8 cellular contexts compared by ENCODE assay signal in genomic region chr17:27245230-27245696, GRCh38. TPM values are rescaled to one million over a fixed set of nuclear protein-coding genes. Genes with fewer than 3 reads are reported as not detected.
DNase-seq lines count a peak whose midpoint lies in the region; ATAC-seq and TF ChIP-seq lines count a peak whose summit lies in the region.

No MANE protein-coding gene starts in this region.

- DNase-seq in GM03348 (ENCODE audit: low spot score) (peak; percentile 92), GM23338 (ENCODE audit: low spot score) (peak; percentile 90), Kasumi-1 (lab: John Stamatoyannopoulos, UW) (peak; percentile 92 to 93), SHP77 (lab: John Stamatoyannopoulos, UW) (peak; percentile 87 to 93), left ventricle myocardium superior (peak; percentile 91), cerebellar nuclear complex (lab: John Stamatoyannopoulos, UW) (no peak)

- H3K36me3 ChIP-seq in GM23338 (ENCODE audit: insufficient read depth), result no peaks in the 10 kb centered on the region
- no peaks in the 10 kb centered on the region for H3K36me3 ChIP-seq in rectal smooth muscle tissue (ENCODE audit: control insufficient read depth, insufficient read depth, low read length)

- peak overlapping the region; percentile 88 for H2AFZ ChIP-seq in GM23338

- no peaks in the 10 kb centered on the region for H4K20me1 ChIP-seq in GM23338 (replicated peaks; ENCODE audit: insufficient read depth)

- H3K27ac ChIP-seq in GM23338 (ENCODE audit: low read depth) (no peak overlapping the region), angular gyrus (ENCODE audit: low read depth, low read length) (peak overlapping the region; percentile 70), rectal smooth muscle tissue (ENCODE audit: low read depth, low read length) (peak overlapping the region; percentile 75)

- H3K9me3 Mint-ChIP-seq in GM23338, result no peaks in the 10 kb centered on the region; the same call in 2 of the 3 replicates

- H3K27me3 ChIP-seq in GM23338 (ENCODE audit: insufficient read depth) (no peaks in the 10 kb centered on the region), rectal smooth muscle tissue (ENCODE audit: control insufficient read depth, insufficient read depth, low read length) (no peaks in the 10 kb centered on the region)

- TF ChIP-seq CTCF in GM23338 (conservative IDR thresholded peaks at IDR 0.05; ENCODE audit: low read depth in 2 of 2), result peak; percentile 63 to 92

- peaks cover 18% of the 10 kb centered on the region for H3K4me1 Mint-ChIP-seq in GM23338

- peaks cover 10% of the 10 kb centered on the region for H3K27me3 Mint-ChIP-seq in GM23338 (ENCODE audit: insufficient read depth, low read depth, poor library complexity)

- H3K4me3 ChIP-seq in GM23338 (peak overlapping the region; percentile 33; the same call in 1 of the 2 replicates), rectal smooth muscle tissue (ENCODE audit: low read length) (peak overlapping the region; percentile 16)

- H3F3A ChIP-seq in GM23338 (replicated peaks; ENCODE audit: low read depth), result no peaks in the 10 kb centered on the region

- H3K4me3 Mint-ChIP-seq in GM23338, result no peak overlapping the region; the same call in 2 of the 3 replicates

- no peaks in the 10 kb centered on the region for H3K9me2 ChIP-seq in GM23338 (ENCODE audit: insufficient read depth)

- peak; percentile 98 for ATAC-seq in GM23338
- peak; percentile 90 for ATAC-seq in left ventricle myocardium superior

- peaks cover 11% of the 10 kb centered on the region for H3K4me1 ChIP-seq in GM23338 (ENCODE audit: insufficient read depth)
- peaks cover 27% of the 10 kb centered on the region for H3K4me1 ChIP-seq in rectal smooth muscle tissue (ENCODE audit: control insufficient read depth, insufficient read depth, low read length)

- no peak overlapping the region for H3K27ac Mint-ChIP-seq in GM23338

- H3K4me2 ChIP-seq in GM23338, result peak overlapping the region; percentile 61; the same call in 1 of the 2 replicates

- intact Hi-C loops in left ventricle myocardium superior (cut with micrococcal nuclease), result loop anchor here (5.0 kb wide), 1 partner anchor 87 kb away; no protein-coding TSS in a partner anchor

- no peaks in the 10 kb centered on the region for H3K79me2 ChIP-seq in GM23338 (replicated peaks; ENCODE audit: insufficient read depth)

- H3K9ac ChIP-seq in rectal smooth muscle tissue (ENCODE audit: low read length), result no peak overlapping the region

- no peaks in the 10 kb centered on the region for H3K36me3 Mint-ChIP-seq in GM23338 (ENCODE audit: low read depth)

TF ChIP-seq in GM23338, 12 proteins besides CTCF, POLR2A, EP300 and RAD21:
- TF ChIP-seq POLR2AphosphoS5 (IDR thresholded peaks at IDR 0.05; ENCODE audit: low read depth) (no peak), ZNF331 (CRISPR knock-in tag; IDR thresholded peaks at IDR 0.05; ENCODE audit: low read depth) (no peak), NANOG (IDR thresholded peaks at IDR 0.05; ENCODE audit: borderline replicate concordance) (no peak), CREB1 (CRISPR knock-in tag; IDR thresholded peaks at IDR 0.05; ENCODE audit: low read depth) (no peak), JUNB (IDR thresholded peaks at IDR 0.05; ENCODE audit: unreplicated experiment) (no peak), ETS1 (IDR thresholded peaks at IDR 0.05) (no peak), ZNF114 (CRISPR knock-in tag; IDR thresholded peaks at IDR 0.05) (no peak), EZH2 (IDR thresholded peaks at IDR 0.05; ENCODE audit: low read depth, unreplicated experiment) (no peak), REST (IDR thresholded peaks at IDR 0.05; ENCODE audit: unreplicated experiment) (no peak), EZH2phosphoT487 (IDR thresholded peaks at IDR 0.05; ENCODE audit: unreplicated experiment) (no peak)
TF ChIP-seq in GM23338: peak in this region for 0.

RNA-seq across cellular contexts. Expression of gene WSB1, which starts 48.7 kb away (rescaled TPM):
- 99.7 and 108 TPM in 2 replicates for total RNA-seq in GM23338 (2014; rRNA removed; shearing (Covaris generic))
- 86.3 and 101 TPM in 2 replicates for polyA plus RNA-seq in GM23338 (2016; fragmentation: Nextera tagmentation; extraction: Ambion mirVana)
- total RNA-seq in left ventricle myocardium superior, result 47.9 TPM

Comparison
In these comparisons a context has a peak if more than half of its experiments do, and no peak if none do; other contexts are left out.
1. DNase-seq: peak in GM03348 (single experiment), GM23338 (single experiment), Kasumi-1 (2 of 2), SHP77 (2 of 2) and left ventricle myocardium superior (single experiment); none in cerebellar nuclear complex (0 of 2).